Comparison of ENCODE assay signal across 28 cellular contexts in genomic region chr15:23594252-23594770, GRCh38. TPM values are rescaled to one million over a fixed set of nuclear protein-coding genes. Genes with fewer than 3 reads are reported as not detected.
"Had no signal": no experiment of that assay in that cellular context is flagged by ENCODE, and none has a peak within 500 bp of the region (broad histone marks: within the 10 kb centered on the region; RNA-seq: fewer than 3 reads in every experiment).

No MANE protein-coding gene starts in this region.

- H3K4me3 ChIP-seq: neural progenitor cell, psoas muscle, skin epidermis, smooth muscle cell, spleen, suprapubic skin, testis, tibial artery, transverse colon, upper lobe of right lung, uterus had no signal

- H3K9me3 ChIP-seq: psoas muscle, spleen, suprapubic skin, testis, tibial artery, transverse colon, upper lobe of right lung, uterus had no signal

- DNase-seq: naive thymus-derived CD4-positive, alpha-beta T cell; natural killer cell; posterior cingulate gyrus; psoas muscle; right cardiac atrium; spleen; stimulated activated CD4-positive, alpha-beta T cell treated with anti-CD3 and anti-CD28 coated beads, Interleukin-12 subunit alpha, Interleukin-12 subunit beta, amount 100 ng/mL, for 4 hours; stimulated activated CD4-positive, alpha-beta T cell treated with anti-CD3 and anti-CD28 coated beads, Interleukin-1b, Interleukin-23, amount 100 ng/mL, for 48 hours; stimulated activated CD4-positive, alpha-beta T cell treated with anti-CD3 and anti-CD28 coated beads, Interleukin-4, amount 100 ng/mL, for 1 hour; stimulated activated CD4-positive, alpha-beta T cell treated with anti-CD3 and anti-CD28 coated beads, Interleukin-4, amount 100 ng/mL, for 4 hours; stimulated activated CD8-positive, alpha-beta memory T cell treated with anti-CD3 and anti-CD28 coated beads, Interleukin-4, amount 100 ng/mL, for 48 hours; stimulated activated naive CD4-positive, alpha-beta T cell; stimulated activated naive CD8-positive, alpha-beta T cell treated with anti-CD3 and anti-CD28 coated beads, Interleukin-15, amount 100 ng/mL, for 72 hours; stimulated activated naive CD8-positive, alpha-beta T cell treated with anti-CD3 and anti-CD28 coated beads, Interleukin-15, Interleukin-2, amounts not matched to agents 100 U/mL and 50 U/mL, for 24 hours; substantia nigra; testis; tibial artery; transverse colon; upper lobe of right lung; uterus had no signal

- ATAC-seq: naive thymus-derived CD4-positive, alpha-beta T cell; natural killer cell; psoas muscle; right cardiac atrium; sciatic nerve; stimulated activated memory B cell treated with anti-CD40 and anti-IgM and Interleukin-4, amounts not matched to agents 10 μg/mL and 1 μg/mL and 100 μg/mL, for 72 hours; stimulated activated naive CD8-positive, alpha-beta T cell treated with anti-CD3 and anti-CD28 coated beads, Interleukin-15, amount 100 ng/mL, for 72 hours; stimulated activated naive CD8-positive, alpha-beta T cell treated with anti-CD3 and anti-CD28 coated beads, Interleukin-15, Interleukin-2, amounts not matched to agents 100 U/mL and 50 U/mL, for 24 hours; upper lobe of right lung had no signal

- H3K79me2 ChIP-seq: parathyroid adenoma had no signal

- H3K4me2 ChIP-seq: neural progenitor cell, smooth muscle cell had no signal

- H3K9ac ChIP-seq: neural progenitor cell, parathyroid adenoma had no signal

- H3K27ac ChIP-seq: neural progenitor cell, parathyroid adenoma, psoas muscle, skin epidermis, spleen, suprapubic skin, testis, tibial artery, transverse colon, upper lobe of right lung, uterus had no signal

- H3K27me3 ChIP-seq: neural progenitor cell, spleen, suprapubic skin, testis, tibial artery, transverse colon, upper lobe of right lung, uterus had no signal

- H3K36me3 ChIP-seq: neural progenitor cell, spleen, suprapubic skin, tibial artery, transverse colon, upper lobe of right lung, uterus had no signal

- H3K4me1 ChIP-seq: neural progenitor cell, parathyroid adenoma, psoas muscle, spleen, suprapubic skin, testis, tibial artery, transverse colon, upper lobe of right lung, uterus had no signal

- H2AFZ ChIP-seq: neural progenitor cell, parathyroid adenoma had no signal

RNA-seq across cellular contexts. Expression of gene MKRN3, which starts 28.8 kb away (rescaled TPM):
- total RNA-seq: osteocyte, smooth muscle cell had no signal
- polyA plus RNA-seq: smooth muscle cell had no signal

RNA-seq across cellular contexts. Expression of gene MAGEL2, which starts 53.4 kb away (rescaled TPM):
- total RNA-seq: naive thymus-derived CD4-positive, alpha-beta T cell; natural killer cell; suprapubic skin had no signal
- polyA plus RNA-seq: naive thymus-derived CD4-positive, alpha-beta T cell had no signal
